ENCODE assay signal across 16 cellular contexts in genomic region chr5:59500014-59500413, GRCh38.
"Had no signal": no experiment of that assay in that cellular context is flagged by ENCODE, and none has a peak within 500 bp of the region (broad histone marks: within the 10 kb centered on the region; RNA-seq: fewer than 3 reads in every experiment).

No MANE protein-coding gene starts in this region.

- H3K9me3 ChIP-seq: esophagus squamous epithelium, heart left ventricle, prostate gland, right lobe of liver had no signal

- DNase-seq: effector memory CD8-positive, alpha-beta T cell; esophagus squamous epithelium; foreskin keratinocyte; heart left ventricle; hippocampal formation; mammary epithelial cell; naive thymus-derived CD4-positive, alpha-beta T cell; nephron progenitor cell; retina; right lobe of liver; stimulated activated CD4-positive, alpha-beta T cell treated with anti-CD3 and anti-CD28 coated beads, Interleukin-2, amount 100 ng/mL, for 24 hours; stimulated activated naive CD4-positive, alpha-beta T cell had no signal

- ATAC-seq: effector memory CD8-positive, alpha-beta T cell; foreskin keratinocyte; naive thymus-derived CD4-positive, alpha-beta T cell; right lobe of liver had no signal

- H3K36me3 ChIP-seq: heart left ventricle, prostate gland, right lobe of liver had no signal

- H3K27me3 ChIP-seq: esophagus squamous epithelium, foreskin keratinocyte, heart left ventricle, right lobe of liver had no signal

- H3K4me3 ChIP-seq: esophagus squamous epithelium, heart left ventricle, prostate gland, right lobe of liver, skin epidermis had no signal

- H3K27ac ChIP-seq: epithelial cell of prostate, esophagus squamous epithelium, foreskin keratinocyte, heart left ventricle, parathyroid adenoma, prostate gland, right lobe of liver, skin epidermis had no signal

- H3K4me1 ChIP-seq: esophagus squamous epithelium, foreskin keratinocyte, heart left ventricle, parathyroid adenoma, prostate gland, right lobe of liver had no signal
